In genomic region chr4:3290476-3290875, GRCh38 we compare ENCODE assay signal across 18 cellular contexts. TPM values are rescaled to one million over a fixed set of nuclear protein-coding genes. Genes with fewer than 3 reads are reported as not detected.
DNase-seq lines count a peak whose midpoint lies in the region; ATAC-seq and TF ChIP-seq lines count a peak whose summit lies in the region.
"Had no signal": no experiment of that assay in that cellular context is flagged by ENCODE, and none has a peak within 500 bp of the region (broad histone marks: within the 10 kb centered on the region; RNA-seq: fewer than 3 reads in every experiment).

No MANE protein-coding gene starts in this region.

- no peak overlapping the region for H2AFZ ChIP-seq in neuronal stem cell (ENCODE audit: low read length)
- no peak overlapping the region for H2AFZ ChIP-seq in trophoblast cell (ENCODE audit: insufficient read depth, low read length, poor library complexity)
- H2AFZ ChIP-seq: hepatocyte had no signal

- H3K18ac ChIP-seq in neuronal stem cell (ENCODE audit: low read length) = peak overlapping the region; percentile 71
- no peak overlapping the region for H3K18ac ChIP-seq in trophoblast cell (ENCODE audit: low read length)

- WGBS in neuronal stem cell (ENCODE audit: extremely low coverage in 2 of 2, insufficient read length in 2 of 2, insufficient replicate concordance in 1 of 2), 2 donors = no CpG with 5 or more reads among the region's 11 CpGs
- WGBS in trophoblast cell (ENCODE audit: extremely low coverage, insufficient coverage, insufficient read length) = no CpG with 5 or more reads among the region's 11 CpGs

- H3K36me3 ChIP-seq in H7 (replicated peaks; ENCODE audit: control insufficient read depth, insufficient read depth, low read length) (no peaks in the 10 kb centered on the region), neuronal stem cell (replicated peaks in 1 of 2; ENCODE audit: control insufficient read depth in 2 of 2, insufficient read depth in 2 of 2, low read length in 2 of 2) (peaks cover 0 to 3% of the 10 kb centered on the region in 2 donors), trophoblast cell (ENCODE audit: control insufficient read depth in 1 of 2, insufficient read depth in 2 of 2, low read length in 2 of 2) (no peaks in the 10 kb centered on the region)
- H3K36me3 ChIP-seq: spleen had no signal

- no peak for DNase-seq in activated CD4-positive, alpha-beta T cell treated with anti-CD3 and anti-CD28 coated beads, Interleukin-2, amount 10 ng/mL, durations not matched to agents 24 days and 14 days
- DNase-seq in activated CD4-positive, alpha-beta T cell treated with anti-CD3 and anti-CD28 coated beads, Interleukin-2, amount 50 U/mL, for 1 hour = no peak
- DNase-seq in H7 (peak; percentile 25), coronary artery (ENCODE audit: low spot score) (peak; percentile 59), neuronal stem cell (ENCODE audit: low spot score) (no peak), trophoblast cell (no peak), NCI-H146 treated with DMSO at 0.1 percent for 48 hours (lab: John Stamatoyannopoulos, UW; ENCODE audit: unreplicated experiment) (no peak)
- DNase-seq: activated CD4-positive, CD25-positive, alpha-beta regulatory T cell; activated naive CD8-positive, alpha-beta T cell treated with anti-CD3 and anti-CD28 coated beads, Interleukin-2, amount 10 ng/mL, durations not matched to agents 7 days and 5 days; effector memory CD8-positive, alpha-beta T cell; NCI-H1105; NCI-H226; spleen had no signal

- peaks cover 13% of the 10 kb centered on the region for H3K4me1 Mint-ChIP-seq in activated CD4-positive, alpha-beta T cell treated with anti-CD3 and anti-CD28 coated beads, Interleukin-2, amount 10 ng/mL, durations not matched to agents 24 days and 14 days

- no peak overlapping the region for H3K23ac ChIP-seq in neuronal stem cell (ENCODE audit: low read depth, low read length, poor library complexity)
- H3K23ac ChIP-seq in trophoblast cell (ENCODE audit: low read length) = no peak overlapping the region

- peaks cover 18 to 21% of the 10 kb centered on the region in 2 donors for H3K4me1 ChIP-seq in neuronal stem cell (ENCODE audit: control insufficient read depth in 2 of 2, insufficient read depth in 1 of 2, low read depth in 1 of 2, low read length in 2 of 2)
- peaks cover 16 to 33% of the 10 kb centered on the region in 2 experiments for H3K4me1 ChIP-seq in trophoblast cell (ENCODE audit: control insufficient read depth in 1 of 2, insufficient read depth in 2 of 2, low read length in 2 of 2)

- H3K9ac ChIP-seq in neuronal stem cell (ENCODE audit: low read depth, low read length, poor library complexity) = no peak overlapping the region
- no peak overlapping the region for H3K9ac ChIP-seq in trophoblast cell (ENCODE audit: low read length)
- H3K9ac ChIP-seq: KMS-11 had no signal

- peak overlapping the region; percentile 41 for H2BK120ac ChIP-seq in neuronal stem cell (ENCODE audit: low read depth, low read length)
- no peak overlapping the region for H2BK120ac ChIP-seq in trophoblast cell (ENCODE audit: insufficient read depth, low read length, poor library complexity)

- intact Hi-C loops in activated CD4-positive, alpha-beta T cell treated with anti-CD3 and anti-CD28 coated beads, Interleukin-2, amount 10 ng/mL, durations not matched to agents 24 days and 14 days (cut with micrococcal nuclease) = loop anchor here (5.0 to 10.0 kb wide), 2 partner anchors 186 to 242 kb away; partner anchors contain the start of gene LRPAP1

- H4K8ac ChIP-seq in neuronal stem cell (ENCODE audit: low read depth, low read length) (no peak overlapping the region), trophoblast cell (ENCODE audit: low read depth, low read length) (no peak overlapping the region)

- H2AK5ac ChIP-seq in neuronal stem cell (ENCODE audit: low read depth, low read length) = peak overlapping the region; percentile 97
- no peak overlapping the region for H2AK5ac ChIP-seq in trophoblast cell (ENCODE audit: low read length)

- H3K9me3 Mint-ChIP-seq in activated CD4-positive, alpha-beta T cell treated with anti-CD3 and anti-CD28 coated beads, Interleukin-2, amount 10 ng/mL, durations not matched to agents 24 days and 14 days = no peaks in the 10 kb centered on the region
- H3K9me3 Mint-ChIP-seq: activated naive CD8-positive, alpha-beta T cell treated with anti-CD3 and anti-CD28 coated beads, Interleukin-2, amount 10 ng/mL, durations not matched to agents 7 days and 5 days; effector memory CD8-positive, alpha-beta T cell; stimulated activated memory B cell treated with anti-CD40 and anti-IgM and Interleukin-4, amounts not matched to agents 10 μg/mL and 1 μg/mL and 100 μg/mL, for 72 hours had no signal

- TF ChIP-seq CTCF in coronary artery (IDR thresholded peaks at IDR 0.05) = no peak

- no peak overlapping the region for H4K12ac ChIP-seq in trophoblast cell (ENCODE audit: low read depth, low read length)

- H3K4me2 ChIP-seq in neuronal stem cell (ENCODE audit: insufficient read depth, low read length, poor library complexity, severe bottlenecking) (no peak overlapping the region), trophoblast cell (ENCODE audit: low read length) (no peak overlapping the region)
- H3K4me2 ChIP-seq: KMS-11 had no signal

- H3K4me3 ChIP-seq in H7 (ENCODE audit: insufficient read depth, low read depth, low read length) (no peak overlapping the region), coronary artery (no peak overlapping the region), neuronal stem cell (ENCODE audit: low read length in 2 of 2) (no peak overlapping the region), trophoblast cell (ENCODE audit: low read depth, low read length) (no peak overlapping the region)
- H3K4me3 ChIP-seq: hepatocyte, spleen had no signal

- no peaks in the 10 kb centered on the region for H3K36me3 Mint-ChIP-seq in activated CD4-positive, alpha-beta T cell treated with anti-CD3 and anti-CD28 coated beads, Interleukin-2, amount 10 ng/mL, durations not matched to agents 24 days and 14 days (ENCODE audit: low read depth)
- H3K36me3 Mint-ChIP-seq: activated naive CD8-positive, alpha-beta T cell treated with anti-CD3 and anti-CD28 coated beads, Interleukin-2, amount 10 ng/mL, durations not matched to agents 7 days and 5 days; stimulated activated memory B cell treated with anti-CD40 and anti-IgM and Interleukin-4, amounts not matched to agents 10 μg/mL and 1 μg/mL and 100 μg/mL, for 72 hours had no signal

- H3K14ac ChIP-seq in neuronal stem cell (ENCODE audit: low read length) = peak overlapping the region; percentile 31
- H3K14ac ChIP-seq in trophoblast cell (ENCODE audit: low read length) = no peak overlapping the region

- H2BK15ac ChIP-seq in neuronal stem cell (ENCODE audit: low read length) = peak overlapping the region; percentile 6

- H3K27me3 ChIP-seq in H7 (ENCODE audit: control insufficient read depth, insufficient read depth, low read length) = peaks cover 14% of the 10 kb centered on the region
- H3K27me3 ChIP-seq in neuronal stem cell (ENCODE audit: control insufficient read depth in 3 of 3, insufficient read depth in 3 of 3, low read depth in 1 of 3, low read length in 3 of 3) = peaks cover 0 to 5% (median 3%) of the 10 kb centered on the region in 3 experiments
- no peaks in the 10 kb centered on the region for H3K27me3 ChIP-seq in trophoblast cell (ENCODE audit: insufficient read depth, low read length)
- H3K27me3 ChIP-seq: hepatocyte had no signal

- H2BK5ac ChIP-seq in neuronal stem cell (ENCODE audit: low read length) = no peak overlapping the region
- no peak overlapping the region for H2BK5ac ChIP-seq in trophoblast cell (ENCODE audit: low read depth, low read length, poor library complexity)

- peaks cover 48% of the 10 kb centered on the region for H3K27me3 Mint-ChIP-seq in activated CD4-positive, alpha-beta T cell treated with anti-CD3 and anti-CD28 coated beads, Interleukin-2, amount 10 ng/mL, durations not matched to agents 24 days and 14 days

- no peak for ATAC-seq in HG02870 (IDR thresholded peaks at IDR 0.05; ENCODE audit: unreplicated experiment)
- ATAC-seq: effector memory CD8-positive, alpha-beta T cell; stimulated activated memory B cell treated with anti-CD40 and anti-IgM and Interleukin-4, amounts not matched to agents 10 μg/mL and 1 μg/mL and 100 μg/mL, for 72 hours had no signal

- H3K27ac Mint-ChIP-seq in activated CD4-positive, alpha-beta T cell treated with anti-CD3 and anti-CD28 coated beads, Interleukin-2, amount 10 ng/mL, durations not matched to agents 24 days and 14 days = no peak overlapping the region
- H3K27ac Mint-ChIP-seq: activated naive CD8-positive, alpha-beta T cell treated with anti-CD3 and anti-CD28 coated beads, Interleukin-2, amount 10 ng/mL, durations not matched to agents 7 days and 5 days; effector memory CD8-positive, alpha-beta T cell; progenitor cell of endocrine pancreas; stimulated activated memory B cell treated with anti-CD40 and anti-IgM and Interleukin-4, amounts not matched to agents 10 μg/mL and 1 μg/mL and 100 μg/mL, for 72 hours had no signal

- peak overlapping the region; percentile 20 for H3K4me3 Mint-ChIP-seq in activated CD4-positive, alpha-beta T cell treated with anti-CD3 and anti-CD28 coated beads, Interleukin-2, amount 10 ng/mL, durations not matched to agents 24 days and 14 days
- H3K4me3 Mint-ChIP-seq: activated naive CD8-positive, alpha-beta T cell treated with anti-CD3 and anti-CD28 coated beads, Interleukin-2, amount 10 ng/mL, durations not matched to agents 7 days and 5 days; effector memory CD8-positive, alpha-beta T cell; stimulated activated memory B cell treated with anti-CD40 and anti-IgM and Interleukin-4, amounts not matched to agents 10 μg/mL and 1 μg/mL and 100 μg/mL, for 72 hours had no signal

- H2BK12ac ChIP-seq in neuronal stem cell (ENCODE audit: low read length) (no peak overlapping the region), trophoblast cell (ENCODE audit: low read length) (no peak overlapping the region)

- peaks cover 16% of the 10 kb centered on the region for H3K79me1 ChIP-seq in neuronal stem cell (ENCODE audit: low read depth, low read length)
- H3K79me1 ChIP-seq in trophoblast cell (ENCODE audit: low read length) = peaks cover 9% of the 10 kb centered on the region

- H3K27ac ChIP-seq in coronary artery (no peak overlapping the region), neuronal stem cell (replicated peaks; ENCODE audit: low read length) (no peak overlapping the region), trophoblast cell (ENCODE audit: low read depth, low read length) (no peak overlapping the region)
- H3K27ac ChIP-seq: KMS-11 had no signal

- no peak overlapping the region for H4K91ac ChIP-seq in neuronal stem cell (ENCODE audit: low read depth, low read length, poor library complexity)
- no peak overlapping the region for H4K91ac ChIP-seq in trophoblast cell (ENCODE audit: low read depth, low read length)

- H3K4ac ChIP-seq in neuronal stem cell (ENCODE audit: low read length) (no peak overlapping the region), trophoblast cell (ENCODE audit: low read depth, low read length) (no peak overlapping the region)

- peaks cover 6% of the 10 kb centered on the region for H3K79me2 ChIP-seq in trophoblast cell (ENCODE audit: control insufficient read depth, insufficient read depth, low read length, poor library complexity)

- H3K9me3 ChIP-seq in neuronal stem cell (replicated peaks in 1 of 2; ENCODE audit: control insufficient read depth in 2 of 2, insufficient read depth in 1 of 2, low read depth in 1 of 2, low read length in 2 of 2) (peaks cover 0 to 12% of the 10 kb centered on the region in 2 donors), trophoblast cell (ENCODE audit: insufficient read depth, low read depth, low read length) (peaks cover 4% of the 10 kb centered on the region)
- H3K9me3 ChIP-seq: spleen had no signal

RNA-seq across cellular contexts. Expression of gene RGS12, which starts 2.3 kb away (rescaled TPM):
- 3.3 and 3.7 TPM in 2 replicates for total RNA-seq in activated CD4-positive, alpha-beta T cell treated with anti-CD3 and anti-CD28 coated beads, Interleukin-2, amount 10 ng/mL, durations not matched to agents 24 days and 14 days
- total RNA-seq in H7 (2014; rRNA removed; shearing (Covaris generic)) = 18.7 and 19.7 TPM in 2 replicates
- 26.5 TPM for polyA plus RNA-seq in neuronal stem cell (2013, experiment 1 of 2)
- polyA plus RNA-seq in neuronal stem cell (2013, experiment 2 of 2) = 27.6 TPM
- 12.0 and 14.8 TPM in 2 replicates for polyA plus RNA-seq in trophoblast cell (2013)

RNA-seq across cellular contexts. Expression of gene MSANTD1, which starts 41.5 kb away (rescaled TPM):
- total RNA-seq in activated CD4-positive, alpha-beta T cell treated with anti-CD3 and anti-CD28 coated beads, Interleukin-2, amount 10 ng/mL, durations not matched to agents 24 days and 14 days = 0.62 and 0.70 TPM in 2 replicates
- 0.07 and 0.24 TPM in 2 replicates for total RNA-seq in H7 (2014; rRNA removed; shearing (Covaris generic))
- polyA plus RNA-seq in neuronal stem cell (2013, experiment 1 of 2) = 0.13 TPM
- polyA plus RNA-seq in neuronal stem cell (2013, experiment 2 of 2) = 0.12 TPM
- polyA plus RNA-seq in trophoblast cell (2013) = 0.15 and 0.23 TPM in 2 replicates

Comparison
In these comparisons a context has a peak if more than half of its experiments do, and no peak if none do; other contexts are left out.
1. DNase-seq: peak in H7 (single experiment) and coronary artery (single experiment); none in activated CD4-positive, alpha-beta T cell treated with anti-CD3 and anti-CD28 coated beads, Interleukin-2, amount 10 ng/mL, durations not matched to agents 24 days and 14 days (single experiment), activated CD4-positive, alpha-beta T cell treated with anti-CD3 and anti-CD28 coated beads, Interleukin-2, amount 50 U/mL, for 1 hour (single experiment), neuronal stem cell (single experiment), trophoblast cell (0 of 2) and NCI-H146 treated with DMSO at 0.1 percent for 48 hours (single experiment).